In the genomic region with DNA sequence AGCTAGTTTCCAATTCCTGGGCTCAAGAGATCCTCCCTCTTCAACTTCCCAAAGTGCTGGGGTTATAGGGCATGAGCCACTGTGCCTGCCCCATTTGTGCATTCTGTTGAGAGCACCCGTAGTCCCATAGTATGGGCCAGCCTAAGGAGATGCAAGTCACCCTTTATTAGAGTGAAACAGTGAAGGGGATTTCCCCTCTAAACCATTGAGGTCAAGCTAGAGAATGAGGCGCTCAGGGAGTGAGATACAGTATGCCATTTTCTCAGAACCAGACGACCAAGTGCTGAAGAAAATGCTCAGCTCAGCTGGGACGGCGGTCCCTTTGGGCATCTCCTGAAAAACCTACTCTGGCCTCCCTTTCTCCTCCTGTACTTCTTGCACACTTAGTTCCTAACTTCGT, we compare ENCODE assay signal across 9 cellular contexts. TPM values are rescaled to one million over a fixed set of nuclear protein-coding genes. Genes with fewer than 3 reads are reported as not detected.
DNase-seq lines count a peak whose midpoint lies in the region; ATAC-seq, FAIRE-seq and TF ChIP-seq lines count a peak whose summit lies in the region.
"Had no signal": no experiment of that assay in that cellular context is flagged by ENCODE, and none has a peak within 500 bp of the region (broad histone marks: within the 10 kb centered on the region; RNA-seq: fewer than 3 reads in every experiment).

No MANE protein-coding gene starts in this region.

- H3K9ac ChIP-seq in SK-N-SH, result no peak overlapping the region

- no peak overlapping the region for H2AFZ ChIP-seq in SK-N-SH (ENCODE audit: low read depth)

- intact Hi-C loops in adrenal gland (cut with DNase I), result no loop called here

- H3K27me3 ChIP-seq in adrenal gland (no peaks in the 10 kb centered on the region), SK-N-SH (ENCODE audit: insufficient read depth) (no peaks in the 10 kb centered on the region)

- H3F3A ChIP-seq in SK-N-SH (replicated peaks; ENCODE audit: insufficient read depth), result no peaks in the 10 kb centered on the region

- peaks cover 0 to 21% of the 10 kb centered on the region in 2 donors for H3K36me3 ChIP-seq in adrenal gland (replicated peaks in 1 of 2)
- peaks cover 18 to 19% of the 10 kb centered on the region in 2 experiments for H3K36me3 ChIP-seq in SK-N-SH (replicated peaks in 1 of 2; ENCODE audit: control insufficient read depth in 1 of 2, insufficient read depth in 2 of 2, low read length in 1 of 2)

- H3K4me1 ChIP-seq in adrenal gland (replicated peaks in 1 of 2) (peaks cover 14 to 70% of the 10 kb centered on the region in 2 donors), SK-N-SH (ENCODE audit: control insufficient read depth in 1 of 2, insufficient read depth in 2 of 2, low read depth in 1 of 2, low read length in 1 of 2) (peaks cover 5 to 7% of the 10 kb centered on the region in 2 experiments; a peak in 2 of 4 replicates)

- H3K27ac ChIP-seq in caudate nucleus (ENCODE audit: low read depth, low read length), result no peak overlapping the region
- H3K27ac ChIP-seq in adrenal gland, result peak overlapping the region in 1 of 5 donors; percentile 16
- no peak overlapping the region for H3K27ac ChIP-seq in SK-N-SH (ENCODE audit: low read depth in 2 of 2, low read length in 1 of 2)

- peak overlapping the region; percentile 9 to 67 (median 51) for H3K4me3 Mint-ChIP-seq in immature natural killer cell

- peak; percentile 81 for FAIRE-seq in GM18507 (lab: Jason Lieb, UNC)

- TF ChIP-seq CTCF in adrenal gland (IDR thresholded peaks at IDR 0.05) (no peak), SK-N-SH (IDR thresholded peaks at IDR 0.05) (no peak)

- H3K4me2 ChIP-seq in SK-N-SH, result no peak overlapping the region

- peaks cover 0 to 5% (median 4%) of the 10 kb centered on the region in 3 donors for H3K27me3 Mint-ChIP-seq in immature natural killer cell (ENCODE audit: low read depth in 3 of 3)

- H3K9me3 ChIP-seq in adrenal gland (replicated peaks in 1 of 3) (no peaks in the 10 kb centered on the region), SK-N-SH (no peaks in the 10 kb centered on the region)

- no peak for TF ChIP-seq EP300 in SK-N-SH (IDR thresholded peaks at IDR 0.05; ENCODE audit: borderline replicate concordance in 1 of 2, low read depth in 1 of 2, low read length in 1 of 2)

- CTCF ChIA-PET in SK-N-SH (lab: Yijun Ruan, JAX), result interaction anchor here (0.9 kb wide), 1 partner anchor 268 kb away, joined by 3 read pairs; no protein-coding TSS in a partner anchor

- POLR2A ChIA-PET in SK-N-SH (lab: Yijun Ruan, JAX), result no interaction called here

- TF ChIP-seq RAD21 in SK-N-SH (IDR thresholded peaks at IDR 0.05; ENCODE audit: low read length), result no peak

- WGBS in adrenal gland, 4 donors, result 85 to 95% (median 87%) methylated on average over 4 to 6 of the region's 6 CpGs
- WGBS in SK-N-SH (ENCODE audit: low lambda C conversion rate), result 92% methylated on average over 6 of the region's 6 CpGs

- ATAC-seq in GM21367 (IDR thresholded peaks at IDR 0.05; ENCODE audit: unreplicated experiment) (peak; percentile 58), HG03378 (IDR thresholded peaks at IDR 0.05; ENCODE audit: unreplicated experiment) (peak; percentile 66)

- no peaks in the 10 kb centered on the region for H3K9me3 Mint-ChIP-seq in immature natural killer cell

- peak overlapping the region; percentile 60 to 86 (median 80) for H3K27ac Mint-ChIP-seq in immature natural killer cell

- TF ChIP-seq POLR2A in adrenal gland (IDR thresholded peaks at IDR 0.05), result no peak

- H3K79me2 ChIP-seq in SK-N-SH (ENCODE audit: insufficient read depth), result peaks cover 100% of the 10 kb centered on the region

- H4K20me1 ChIP-seq in SK-N-SH (ENCODE audit: insufficient read depth), result peaks cover 96% of the 10 kb centered on the region

- peaks cover 75 to 84% of the 10 kb centered on the region in 2 donors for H3K4me1 Mint-ChIP-seq in immature natural killer cell

- H3K36me3 Mint-ChIP-seq in immature natural killer cell, result peaks cover 8 to 19% (median 15%) of the 10 kb centered on the region in 3 donors

- DNase-seq in GM18507 (ENCODE audit: extremely low spot score, insufficient read length, low read depth), result peak; percentile 39
- DNase-seq in immature natural killer cell, result peak; percentile 12 to 28 (median 19)
- DNase-seq in caudate nucleus (lab: John Stamatoyannopoulos, UW), result no peak
- DNase-seq in adrenal gland, result no peak
- no peak for DNase-seq in SK-N-SH
- no peak for DNase-seq in kidney tubule cell (ENCODE audit: low spot score)
- DNase-seq: NCI-H1105 treated with DMSO at 0.1 percent for 48 hours had no signal

- no peak overlapping the region for H3K4me3 ChIP-seq in adrenal gland
- no peak overlapping the region for H3K4me3 ChIP-seq in SK-N-SH (ENCODE audit: low read depth in 2 of 2, low read length in 1 of 2)

- H3K9me2 ChIP-seq in SK-N-SH, result no peaks in the 10 kb centered on the region

TF ChIP-seq in SK-N-SH, 30 proteins besides CTCF, POLR2A, EP300 and RAD21:
- TF ChIP-seq POLR2AphosphoS5 (IDR thresholded peaks at IDR 0.05; ENCODE audit: low read depth, low read length), result no peak
- no peak for TF ChIP-seq SIN3A (IDR thresholded peaks at IDR 0.05; ENCODE audit: borderline replicate concordance, low read depth, low read length)
- TF ChIP-seq MXI1 (IDR thresholded peaks at IDR 0.05; ENCODE audit: low read depth, low read length), result no peak
- TF ChIP-seq TEAD4 (IDR thresholded peaks at IDR 0.05; ENCODE audit: borderline replicate concordance, insufficient read depth), result no peak
- no peak for TF ChIP-seq ELF1 (IDR thresholded peaks at IDR 0.05)
- TF ChIP-seq, protein P1, sequence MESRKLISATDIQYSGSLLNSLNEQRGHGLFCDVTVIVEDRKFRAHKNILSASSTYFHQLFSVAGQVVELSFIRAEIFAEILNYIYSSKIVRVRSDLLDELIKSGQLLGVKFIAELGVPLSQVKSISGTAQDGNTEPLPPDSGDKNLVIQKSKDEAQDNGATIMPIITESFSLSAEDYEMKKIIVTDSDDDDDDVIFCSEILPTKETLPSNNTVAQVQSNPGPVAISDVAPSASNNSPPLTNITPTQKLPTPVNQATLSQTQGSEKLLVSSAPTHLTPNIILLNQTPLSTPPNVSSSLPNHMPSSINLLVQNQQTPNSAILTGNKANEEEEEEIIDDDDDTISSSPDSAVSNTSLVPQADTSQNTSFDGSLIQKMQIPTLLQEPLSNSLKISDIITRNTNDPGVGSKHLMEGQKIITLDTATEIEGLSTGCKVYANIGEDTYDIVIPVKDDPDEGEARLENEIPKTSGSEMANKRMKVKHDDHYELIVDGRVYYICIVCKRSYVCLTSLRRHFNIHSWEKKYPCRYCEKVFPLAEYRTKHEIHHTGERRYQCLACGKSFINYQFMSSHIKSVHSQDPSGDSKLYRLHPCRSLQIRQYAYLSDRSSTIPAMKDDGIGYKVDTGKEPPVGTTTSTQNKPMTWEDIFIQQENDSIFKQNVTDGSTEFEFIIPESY (IDR thresholded peaks at IDR 0.05; ENCODE audit: borderline replicate concordance, low read depth), result no peak
- TF ChIP-seq FOXJ3 (CRISPR knock-in tag; IDR thresholded peaks at IDR 0.05), result no peak
- TF ChIP-seq, protein P2, sequence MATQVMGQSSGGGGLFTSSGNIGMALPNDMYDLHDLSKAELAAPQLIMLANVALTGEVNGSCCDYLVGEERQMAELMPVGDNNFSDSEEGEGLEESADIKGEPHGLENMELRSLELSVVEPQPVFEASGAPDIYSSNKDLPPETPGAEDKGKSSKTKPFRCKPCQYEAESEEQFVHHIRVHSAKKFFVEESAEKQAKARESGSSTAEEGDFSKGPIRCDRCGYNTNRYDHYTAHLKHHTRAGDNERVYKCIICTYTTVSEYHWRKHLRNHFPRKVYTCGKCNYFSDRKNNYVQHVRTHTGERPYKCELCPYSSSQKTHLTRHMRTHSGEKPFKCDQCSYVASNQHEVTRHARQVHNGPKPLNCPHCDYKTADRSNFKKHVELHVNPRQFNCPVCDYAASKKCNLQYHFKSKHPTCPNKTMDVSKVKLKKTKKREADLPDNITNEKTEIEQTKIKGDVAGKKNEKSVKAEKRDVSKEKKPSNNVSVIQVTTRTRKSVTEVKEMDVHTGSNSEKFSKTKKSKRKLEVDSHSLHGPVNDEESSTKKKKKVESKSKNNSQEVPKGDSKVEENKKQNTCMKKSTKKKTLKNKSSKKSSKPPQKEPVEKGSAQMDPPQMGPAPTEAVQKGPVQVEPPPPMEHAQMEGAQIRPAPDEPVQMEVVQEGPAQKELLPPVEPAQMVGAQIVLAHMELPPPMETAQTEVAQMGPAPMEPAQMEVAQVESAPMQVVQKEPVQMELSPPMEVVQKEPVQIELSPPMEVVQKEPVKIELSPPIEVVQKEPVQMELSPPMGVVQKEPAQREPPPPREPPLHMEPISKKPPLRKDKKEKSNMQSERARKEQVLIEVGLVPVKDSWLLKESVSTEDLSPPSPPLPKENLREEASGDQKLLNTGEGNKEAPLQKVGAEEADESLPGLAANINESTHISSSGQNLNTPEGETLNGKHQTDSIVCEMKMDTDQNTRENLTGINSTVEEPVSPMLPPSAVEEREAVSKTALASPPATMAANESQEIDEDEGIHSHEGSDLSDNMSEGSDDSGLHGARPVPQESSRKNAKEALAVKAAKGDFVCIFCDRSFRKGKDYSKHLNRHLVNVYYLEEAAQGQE (IDR thresholded peaks at IDR 0.05; ENCODE audit: low read depth, low read length), result no peak
- TF ChIP-seq RXRA (IDR thresholded peaks at IDR 0.05; ENCODE audit: borderline replicate concordance, low read depth), result no peak
- no peak for TF ChIP-seq MEF2A (IDR thresholded peaks at IDR 0.05; ENCODE audit: borderline replicate concordance, low read depth)
TF ChIP-seq in SK-N-SH: peak in this region for 0.

RNA-seq across cellular contexts. Expression of a gene that starts 18.7 kb away (rescaled TPM):
- polyA plus RNA-seq in immature natural killer cell (100 to 1,000 TPM in 1 of 3 donors, 10 to 100 TPM in 2; 48.0 to 116 (median 48.2) TPM), adrenal gland (10 to 100 TPM; 14.5 to 84.1 (median 18.7) TPM), SK-N-SH (2012; rRNA removed) (60.7 and 85.3 TPM in 2 replicates)
- 10 to 100 TPM; 40.7 to 78.6 (median 49.9) TPM for total RNA-seq in adrenal gland
- 71.4 and 78.1 TPM in 2 replicates for polyA plus RNA-seq in SK-N-SH (2012; cell fraction: cytosol; rRNA removed)
- polyA plus RNA-seq in SK-N-SH (2012; cell fraction: nucleus; rRNA removed), result 48.6 and 65.2 TPM in 2 replicates

RNA-seq across cellular contexts. Expression of a gene that starts 48.8 kb away (rescaled TPM):
- polyA plus RNA-seq in immature natural killer cell (1 to 10 TPM in 1 of 3 donors, under 1 TPM in 2; 0.03 to 4.8 (median 0.94) TPM), adrenal gland (10 to 100 TPM; 12.9 to 30.5 (median 22.8) TPM), SK-N-SH (2012; rRNA removed) (7.0 and 9.2 TPM in 2 replicates)
- 10 to 100 TPM; 16.4 to 30.8 (median 23.4) TPM for total RNA-seq in adrenal gland
- polyA plus RNA-seq in SK-N-SH (2012; cell fraction: cytosol; rRNA removed), result 6.3 and 7.8 TPM in 2 replicates
- 28.8 and 33.4 TPM in 2 replicates for polyA plus RNA-seq in SK-N-SH (2012; cell fraction: nucleus; rRNA removed)

Comparison
In these comparisons a context has a peak if more than half of its experiments do, and no peak if none do; other contexts are left out.
1. DNase-seq: peak in GM18507 (single experiment) and immature natural killer cell (3 of 3); none in caudate nucleus (0 of 61), adrenal gland (0 of 7), SK-N-SH (single experiment) and kidney tubule cell (single experiment).